In the genomic region with DNA sequence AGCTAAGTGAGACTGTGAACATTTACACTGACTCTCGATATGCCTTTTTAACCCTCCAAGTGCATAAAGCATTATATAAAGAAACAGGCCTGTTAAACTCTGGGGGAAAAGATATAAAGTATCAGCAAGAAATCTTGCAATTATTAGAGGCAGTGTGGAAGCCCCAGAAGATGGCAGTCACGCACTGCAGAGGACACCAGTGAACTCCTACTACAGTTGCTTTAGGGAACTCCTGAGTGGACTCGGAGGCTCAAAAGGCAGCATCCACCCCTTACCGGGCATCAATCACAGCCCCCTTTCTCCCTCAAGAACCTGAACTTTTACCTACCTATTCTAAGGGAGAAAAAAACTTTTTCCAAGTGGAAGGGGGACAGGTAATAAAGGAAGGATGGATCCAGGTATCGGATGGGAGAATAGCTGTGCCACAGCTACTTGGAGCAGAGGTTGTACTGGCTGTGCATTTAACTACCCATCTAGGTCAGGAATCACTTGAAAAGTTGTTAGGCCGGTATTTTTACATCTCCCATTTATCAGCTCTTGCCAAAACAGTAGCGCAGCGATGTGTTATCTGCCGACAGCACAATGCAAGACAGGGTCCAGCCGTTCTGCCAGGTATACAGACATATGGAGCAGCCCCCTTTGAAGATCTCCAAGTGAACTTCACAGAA, we compare ENCODE assay signal across 9 cellular contexts.
DNase-seq lines count a peak whose midpoint lies in the region; ATAC-seq and TF ChIP-seq lines count a peak whose summit lies in the region.
"Had no signal": no experiment of that assay in that cellular context is flagged by ENCODE, and none has a peak within 500 bp of the region (broad histone marks: within the 10 kb centered on the region; RNA-seq: fewer than 3 reads in every experiment).

No MANE protein-coding gene starts in this region.

- no peaks in the 10 kb centered on the region for H3K4me1 ChIP-seq in PC-9 (replicated peaks; ENCODE audit: insufficient read depth)
- H3K4me1 ChIP-seq in neural progenitor cell, result peaks cover 10% of the 10 kb centered on the region
- H3K4me1 ChIP-seq in gastrocnemius medialis, result no peaks in the 10 kb centered on the region

- H3K27me3 ChIP-seq in GM06990 (replicated peaks; ENCODE audit: control insufficient read depth, insufficient read depth, low read length), result no peaks in the 10 kb centered on the region
- H3K27me3 ChIP-seq in PC-9 (ENCODE audit: insufficient read depth, low read depth), result no peaks in the 10 kb centered on the region
- H3K27me3 ChIP-seq in dorsolateral prefrontal cortex, result no peaks in the 10 kb centered on the region
- H3K27me3 ChIP-seq in neural progenitor cell, result no peaks in the 10 kb centered on the region
- no peaks in the 10 kb centered on the region for H3K27me3 ChIP-seq in gastrocnemius medialis

- H4K20me1 ChIP-seq in PC-9 (ENCODE audit: insufficient read depth), result no peaks in the 10 kb centered on the region
- H4K20me1 ChIP-seq in neural progenitor cell (ENCODE audit: low read depth), result no peaks in the 10 kb centered on the region

- H2AFZ ChIP-seq in PC-9, result no peak overlapping the region
- no peak overlapping the region for H2AFZ ChIP-seq in neural progenitor cell (replicated peaks)

- H3K9me2 ChIP-seq in PC-9 (ENCODE audit: insufficient read depth), result no peaks in the 10 kb centered on the region

- no peak for DNase-seq in GM06990 (ENCODE audit: extremely low read depth, insufficient read length)
- DNase-seq in PC-9, result peak in 1 of 2 experiments; percentile 2
- DNase-seq in dorsolateral prefrontal cortex, result peak; percentile 36 to 82 (median 58)
- DNase-seq in neural progenitor cell (ENCODE audit: low spot score), result peak; percentile 63
- DNase-seq in lower leg skin (ENCODE audit: low spot score in 2 of 2), result no peak
- no peak for DNase-seq in gastrocnemius medialis

- H3F3A ChIP-seq in PC-9 (ENCODE audit: insufficient read depth, low read depth), result no peaks in the 10 kb centered on the region
- H3F3A ChIP-seq in neural progenitor cell (ENCODE audit: low read depth), result no peaks in the 10 kb centered on the region

- in situ Hi-C loops in gastrocnemius medialis (cut with MboI; ENCODE audit: low sequenced_read_pairs in 4 of 4), result no loop called here

- H3K27me3 Mint-ChIP-seq in neural progenitor cell (ENCODE audit: insufficient read depth, low read depth), result no peaks in the 10 kb centered on the region
- H3K27me3 Mint-ChIP-seq: IgD-negative memory B cell had no signal

- H3K4me3 Mint-ChIP-seq in neural progenitor cell, result peak overlapping the region; percentile 15
- H3K4me3 Mint-ChIP-seq: IgD-negative memory B cell had no signal

- H3K4me2 ChIP-seq in PC-9, result no peak overlapping the region
- H3K4me2 ChIP-seq in neural progenitor cell, result no peak overlapping the region

- CTCF ChIA-PET in PC-9 (lab: Charles Lee), result no interaction called here

- H3K79me2 ChIP-seq in PC-9 (ENCODE audit: low read depth) (no peaks in the 10 kb centered on the region), neural progenitor cell (ENCODE audit: low read depth) (no peaks in the 10 kb centered on the region)

- POLR2A ChIA-PET in PC-9 (lab: Charles Lee; ENCODE audit: unreplicated experiment), result no interaction called here

- no peak overlapping the region for H3K27ac Mint-ChIP-seq in neural progenitor cell
- H3K27ac Mint-ChIP-seq: IgD-negative memory B cell had no signal

- H3K4me3 ChIP-seq in GM06990 (replicated peaks; ENCODE audit: low read depth, low read length) (no peak overlapping the region), PC-9 (no peak overlapping the region), dorsolateral prefrontal cortex (peak overlapping the region in 1 of 59 donors; percentile 3), neural progenitor cell (no peak overlapping the region), lower leg skin (ENCODE audit: low read depth, poor library complexity, severe bottlenecking) (no peak overlapping the region), gastrocnemius medialis (no peak overlapping the region)

- no peaks in the 10 kb centered on the region for H3K36me3 ChIP-seq in GM06990 (ENCODE audit: control insufficient read depth, insufficient read depth, low read length)
- H3K36me3 ChIP-seq in PC-9 (ENCODE audit: low read depth), result no peaks in the 10 kb centered on the region
- H3K36me3 ChIP-seq in neural progenitor cell, result no peaks in the 10 kb centered on the region
- no peaks in the 10 kb centered on the region for H3K36me3 ChIP-seq in gastrocnemius medialis

- H3K27ac ChIP-seq in PC-9, result no peak overlapping the region
- no peak overlapping the region for H3K27ac ChIP-seq in dorsolateral prefrontal cortex
- H3K27ac ChIP-seq in neural progenitor cell, result no peak overlapping the region
- no peak overlapping the region for H3K27ac ChIP-seq in gastrocnemius medialis

- H3K4me1 Mint-ChIP-seq in neural progenitor cell, result no peaks in the 10 kb centered on the region

- intact Hi-C loops in PC-9 (cut with micrococcal nuclease; ENCODE audit: unreplicated experiment) (no loop called here), dorsolateral prefrontal cortex (cut with DNase I) (loop anchor here (1.0 to 10.0 kb wide), 6 partner anchors 112 to 778 kb away; a partner anchor contains a TSS), lower leg skin (cut with DNase I; ENCODE audit: low total_unique reads) (no loop called here), gastrocnemius medialis (cut with DNase I; ENCODE audit: low total_unique reads) (no loop called here)

- ATAC-seq in gastrocnemius medialis (no peak), GM19467 (IDR thresholded peaks at IDR 0.05; ENCODE audit: unreplicated experiment) (no peak), GM18519 (IDR thresholded peaks at IDR 0.05; ENCODE audit: low FRiP score, unreplicated experiment) (no peak)

- no peak overlapping the region for H3K9ac ChIP-seq in neural progenitor cell

- H3K9me3 ChIP-seq in PC-9 (ENCODE audit: insufficient read depth, low read depth) (no peaks in the 10 kb centered on the region), neural progenitor cell (ENCODE audit: low read depth) (peaks cover 5% of the 10 kb centered on the region), gastrocnemius medialis (no peaks in the 10 kb centered on the region)

- no TSS peak for BruUV-seq in PC-9 (replicated peaks; lab: Mats Ljungman, UMichigan)

- 34 to 37% methylated on average over 10 of the region's 10 CpGs for WGBS in lower leg skin, 2 donors

- H3K36me3 Mint-ChIP-seq in neural progenitor cell, result no peaks in the 10 kb centered on the region
- H3K36me3 Mint-ChIP-seq: IgD-negative memory B cell had no signal

- TF ChIP-seq CTCF in GM06990 (IDR thresholded peaks at IDR 0.05; ENCODE audit: insufficient read depth, low read length, poor library complexity, severe bottlenecking) (peak; percentile 35), PC-9 (conservative IDR thresholded peaks at IDR 0.05) (peak; percentile 44), dorsolateral prefrontal cortex (IDR thresholded peaks at IDR 0.05 in 54 of 56, conservative IDR thresholded peaks at IDR 0.05 in 2 of 56; ENCODE audit: low read depth in 1 of 56, partially characterized antibody in 56 of 56) (peak; percentile 13 to 95 (median 70)), neural progenitor cell (IDR thresholded peaks at IDR 0.05) (peak; percentile 63), lower leg skin (IDR thresholded peaks at IDR 0.05) (no peak), gastrocnemius medialis (IDR thresholded peaks at IDR 0.05 in 4 of 5, conservative IDR thresholded peaks at IDR 0.05 in 1 of 5) (no peak)

- peaks cover 36% of the 10 kb centered on the region for H3K9me3 Mint-ChIP-seq in neural progenitor cell

- no peak for TF ChIP-seq POLR2A in lower leg skin (IDR thresholded peaks at IDR 0.05)
- no peak for TF ChIP-seq POLR2A in gastrocnemius medialis (IDR thresholded peaks at IDR 0.05)

Comparison
In these comparisons a context has a peak if more than half of its experiments do, and no peak if none do; other contexts are left out.
1. DNase-seq: peak in dorsolateral prefrontal cortex (10 of 10) and neural progenitor cell (single experiment); none in GM06990 (single experiment), lower leg skin (0 of 2) and gastrocnemius medialis (0 of 2).
2. CTCF ChIP-seq: peak in GM06990 (single experiment), PC-9 (single experiment), dorsolateral prefrontal cortex (56 of 56) and neural progenitor cell (single experiment); none in lower leg skin (0 of 3) and gastrocnemius medialis (0 of 5).
3. intact Hi-C loops: an anchor here in dorsolateral prefrontal cortex (1.0 to 10.0 kb wide); none called in PC-9, lower leg skin and gastrocnemius medialis.